Comparison of ENCODE assay signal across 13 cellular contexts in the genomic region with DNA sequence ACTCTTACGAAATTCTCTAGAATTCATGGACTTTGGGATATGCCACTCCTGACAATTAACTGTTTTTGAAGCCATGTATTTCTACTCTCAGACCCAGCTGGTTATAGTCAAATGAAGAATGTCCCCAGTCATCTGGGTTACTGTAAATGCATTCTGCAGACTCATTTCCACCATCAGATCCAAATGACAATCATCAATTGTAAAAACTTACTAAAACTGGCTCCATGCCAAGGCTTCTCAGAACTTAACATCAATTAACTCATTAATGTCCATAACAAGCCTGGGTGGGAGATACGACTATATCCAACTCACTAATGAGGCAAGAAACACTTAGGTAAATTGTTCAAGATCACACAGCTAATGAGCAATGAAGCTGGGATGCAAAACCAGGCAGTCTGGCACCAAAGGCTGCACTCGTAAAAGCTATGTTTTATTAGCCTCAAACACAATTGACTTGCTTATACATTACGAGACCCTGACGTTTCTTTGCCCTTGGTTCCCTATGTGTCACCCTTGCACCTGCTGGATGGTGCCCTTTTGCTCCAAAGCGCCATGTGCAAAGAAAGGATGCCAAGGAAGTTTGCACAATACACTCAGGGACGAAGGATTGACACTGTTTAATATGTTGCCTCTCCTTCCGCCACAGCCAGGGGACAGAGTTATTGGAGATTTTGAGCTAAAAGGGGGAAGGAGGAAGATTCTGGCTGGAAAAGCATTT.
DNase-seq lines count a peak whose midpoint lies in the region; ATAC-seq lines count a peak whose summit lies in the region.
"Had no signal": no experiment of that assay in that cellular context is flagged by ENCODE, and none has a peak within 500 bp of the region (broad histone marks: within the 10 kb centered on the region; RNA-seq: fewer than 3 reads in every experiment).

No MANE protein-coding gene starts in this region.

- ATAC-seq in left colon = peak; percentile 63
- ATAC-seq in HG02852 (IDR thresholded peaks at IDR 0.05; ENCODE audit: unreplicated experiment) = no peak

- intact Hi-C loops in left colon (cut with DNase I, micrococcal nuclease) = no loop called here

- DNase-seq in NCI-H82 (lab: John Stamatoyannopoulos, UW) = peak; percentile 23
- no peak for DNase-seq in NCI-H82 treated with DMSO at 0.1 percent for 48 hours (lab: John Stamatoyannopoulos, UW; ENCODE audit: unreplicated experiment)
- DNase-seq in NCI-H69 (lab: John Stamatoyannopoulos, UW) = peak; percentile 57
- no peak for DNase-seq in left colon
- DNase-seq in NCI-H2171 treated with DMSO at 0.1 percent for 48 hours (lab: John Stamatoyannopoulos, UW) = no peak
- DNase-seq in activated T-cell treated with anti-CD3 and anti-CD28 coated beads, Interleukin-2, amount 50 U/mL, for 1 hour = no peak
- DNase-seq: activated gamma-delta T cell had no signal

- H3K27ac ChIP-seq in temporal lobe (ENCODE audit: low read depth, low read length) = peak overlapping the region; percentile 6
- H3K27ac ChIP-seq: BLaER1, parathyroid adenoma, sigmoid colon, stomach had no signal

Comparison
In these comparisons a context has a peak if more than half of its experiments do, and no peak if none do; other contexts are left out.
1. DNase-seq: peak in NCI-H82 (single experiment) and NCI-H69 (single experiment); none in NCI-H82 treated with DMSO at 0.1 percent for 48 hours (single experiment), left colon (0 of 2), NCI-H2171 treated with DMSO at 0.1 percent for 48 hours (single experiment) and activated T-cell treated with anti-CD3 and anti-CD28 coated beads, Interleukin-2, amount 50 U/mL, for 1 hour (single experiment).